In genomic region chr4:91729851-91730250, GRCh38 we compare ENCODE assay signal across 25 cellular contexts.
A peak's percentile ranks its signal among the peaks of the same experiment; 100 is the strongest.
DNase-seq lines count a peak whose midpoint lies in the region; ATAC-seq, FAIRE-seq and TF ChIP-seq lines count a peak whose summit lies in the region.
"Had no signal": no experiment of that assay in that cellular context is flagged by ENCODE, and none has a peak within 500 bp of the region (broad histone marks: within the 10 kb centered on the region; RNA-seq: fewer than 3 reads in every experiment).

No MANE protein-coding gene starts in this region.

- H3K4ac ChIP-seq in H1 (replicated peaks; ENCODE audit: insufficient read length, low read depth, low read length): no peak overlapping the region

- H2BK12ac ChIP-seq in H1 (ENCODE audit: low read depth, low read length): no peak overlapping the region

- no peak overlapping the region for H2BK15ac ChIP-seq in H1 (ENCODE audit: low read length)

- H3K27ac Mint-ChIP-seq in CD8-positive, alpha-beta memory T cell: no peak overlapping the region
- H3K27ac Mint-ChIP-seq: B cell; CD4-positive, alpha-beta T cell; CD8-positive, alpha-beta T cell had no signal

- no peak overlapping the region for H2BK120ac ChIP-seq in H1 (replicated peaks; ENCODE audit: low read depth, low read length)

- H2AK5ac ChIP-seq in H1 (ENCODE audit: low read depth, low read length): no peak overlapping the region

- H4K5ac ChIP-seq in H1 (ENCODE audit: insufficient read length, low read depth, low read length): no peak overlapping the region

- no peak overlapping the region for H4K8ac ChIP-seq in H1 (ENCODE audit: extremely low read depth, insufficient read depth, low read length)

- H4K91ac ChIP-seq in H1 (replicated peaks; ENCODE audit: insufficient read length, low read length): no peak overlapping the region

- no peak overlapping the region for H3K56ac ChIP-seq in H1 (replicated peaks; ENCODE audit: insufficient read length, low read depth, low read length)

- H3K27me3 Mint-ChIP-seq in CD8-positive, alpha-beta memory T cell: no peaks in the 10 kb centered on the region
- H3K27me3 Mint-ChIP-seq: B cell; CD4-positive, alpha-beta T cell had no signal

- no peak for ATAC-seq in HG03354 (IDR thresholded peaks at IDR 0.05; ENCODE audit: poor library complexity, severe bottlenecking, unreplicated experiment)
- ATAC-seq: A549; CD8-positive, alpha-beta T cell; GM12878 had no signal

- H3K36me3 Mint-ChIP-seq in CD8-positive, alpha-beta memory T cell: no peaks in the 10 kb centered on the region
- H3K36me3 Mint-ChIP-seq: CD8-positive, alpha-beta T cell had no signal

- H3K23me2 ChIP-seq in H1 (ENCODE audit: low read depth, low read length): no peaks in the 10 kb centered on the region

- no peak overlapping the region for H3K18ac ChIP-seq in H1 (ENCODE audit: extremely low read depth, low read length)

- no peaks in the 10 kb centered on the region for H3K9me3 ChIP-seq in H1 (ENCODE audit: insufficient read depth in 2 of 2, low read depth in 1 of 2, low read length in 1 of 2)
- no peaks in the 10 kb centered on the region for H3K9me3 ChIP-seq in CD8-positive, alpha-beta memory T cell (ENCODE audit: low read length)
- H3K9me3 ChIP-seq: A549; BLaER1 treated with 17β-estradiol and CSF1 and Interleukin-3, amounts not matched to agents 10 nM and 100 nM had no signal

- H4K20me1 ChIP-seq in H1 (replicated peaks in 1 of 2; ENCODE audit: control insufficient read depth in 1 of 2, insufficient read depth in 2 of 2, low read length in 2 of 2): no peaks in the 10 kb centered on the region
- H4K20me1 ChIP-seq: BLaER1 treated with 17β-estradiol and CSF1 and Interleukin-3, amounts not matched to agents 10 nM and 100 nM had no signal

- no peak for TF ChIP-seq CTCF in H1 (IDR thresholded peaks at IDR 0.05; ENCODE audit: control extremely low read depth in 1 of 3, insufficient read depth in 1 of 3, low read depth in 1 of 3, low read length in 3 of 3)

- no peak overlapping the region for H2BK5ac ChIP-seq in H1 (ENCODE audit: low read depth, low read length)

- no peak for TF ChIP-seq RAD21 in H1 (IDR thresholded peaks at IDR 0.05 in 1 of 2, conservative IDR thresholded peaks at IDR 0.05 in 1 of 2; ENCODE audit: low read depth in 2 of 2, low read length in 2 of 2)

- H3K79me1 ChIP-seq in H1 (ENCODE audit: low read depth, low read length): no peaks in the 10 kb centered on the region

- POLR2A ChIA-PET in H1 (lab: Charles Lee; ENCODE audit: partially characterized antibody): no interaction called here
- POLR2A ChIA-PET in CD8-positive, alpha-beta memory T cell (lab: Charles Lee): no interaction called here

- no peak overlapping the region for H2BK20ac ChIP-seq in H1 (ENCODE audit: low read length)

- no peaks in the 10 kb centered on the region for H3K4me1 ChIP-seq in H1 (replicated peaks in 1 of 4; ENCODE audit: control insufficient read depth in 3 of 4, insufficient read depth in 4 of 4, low read length in 3 of 4)
- H3K4me1 ChIP-seq in CD8-positive, alpha-beta memory T cell (ENCODE audit: insufficient read depth, low read length): no peaks in the 10 kb centered on the region
- H3K4me1 ChIP-seq: A549 had no signal

- no peaks in the 10 kb centered on the region for H3K4me1 Mint-ChIP-seq in CD8-positive, alpha-beta memory T cell
- H3K4me1 Mint-ChIP-seq: B cell had no signal

- H3K4me3 ChIP-seq in H1 (ENCODE audit: extremely low read depth in 1 of 4, insufficient read depth in 2 of 4, low read depth in 3 of 4, low read length in 4 of 4): no peak overlapping the region
- no peak overlapping the region for H3K4me3 ChIP-seq in CD8-positive, alpha-beta memory T cell (ENCODE audit: low read length)
- H3K4me3 ChIP-seq: A549; BLaER1 treated with 17β-estradiol and CSF1 and Interleukin-3, amounts not matched to agents 10 nM and 100 nM; GM12878 had no signal

- H3K4me3 Mint-ChIP-seq in CD8-positive, alpha-beta memory T cell: no peak overlapping the region
- H3K4me3 Mint-ChIP-seq: B cell; CD4-positive, alpha-beta T cell; CD8-positive, alpha-beta T cell had no signal

- no peak for TF ChIP-seq POLR2A in H1 (IDR thresholded peaks at IDR 0.05; ENCODE audit: control extremely low read depth in 1 of 2, low read depth in 2 of 2, low read length in 2 of 2)

- no peak for TF ChIP-seq EP300 in H1 (IDR thresholded peaks at IDR 0.05; ENCODE audit: borderline replicate concordance in 1 of 2, low read depth in 2 of 2, low read length in 2 of 2)

- no peak overlapping the region for H3K23ac ChIP-seq in H1 (ENCODE audit: insufficient read length)

- H3K14ac ChIP-seq in H1 (ENCODE audit: insufficient read length): no peak overlapping the region

- no peak overlapping the region for H3K27ac ChIP-seq in H1 (ENCODE audit: low read depth, low read length)
- no peak overlapping the region for H3K27ac ChIP-seq in CD8-positive, alpha-beta memory T cell (ENCODE audit: low read depth, low read length)
- H3K27ac ChIP-seq: 22Rv1; A549; BLaER1 treated with 17β-estradiol and CSF1 and Interleukin-3, amounts not matched to agents 10 nM and 100 nM; C4-2B had no signal

- no peaks in the 10 kb centered on the region for H3K79me2 ChIP-seq in H1 (ENCODE audit: control insufficient read depth in 1 of 2, insufficient read depth in 2 of 2, low read length in 2 of 2)

- H3K27me3 ChIP-seq in H1 (replicated peaks in 1 of 4; ENCODE audit: control insufficient read depth in 3 of 4, extremely low read depth in 1 of 4, insufficient read depth in 3 of 4, low read length in 3 of 4): no peaks in the 10 kb centered on the region; a peak in 1 of 7 replicates
- H3K27me3 ChIP-seq in CD8-positive, alpha-beta memory T cell (ENCODE audit: insufficient read depth, low read length, poor library complexity, severe bottlenecking): no peaks in the 10 kb centered on the region
- H3K27me3 ChIP-seq: BLaER1 treated with 17β-estradiol and CSF1 and Interleukin-3, amounts not matched to agents 10 nM and 100 nM had no signal

- no peak overlapping the region for H3K9ac ChIP-seq in H1 (replicated peaks in 1 of 4; ENCODE audit: extremely low read depth in 1 of 4, low read depth in 3 of 4, low read length in 3 of 4)
- H3K9ac ChIP-seq: BLaER1 treated with 17β-estradiol and CSF1 and Interleukin-3, amounts not matched to agents 10 nM and 100 nM had no signal

- H3K9me3 Mint-ChIP-seq in CD8-positive, alpha-beta memory T cell: peaks cover 0 to 19% (median 6%) of the 10 kb centered on the region in 5 donors

- no peak overlapping the region for H3K4me2 ChIP-seq in H1 (ENCODE audit: insufficient read depth in 1 of 2, low read depth in 2 of 2, low read length in 2 of 2)
- H3K4me2 ChIP-seq: A549; BLaER1 treated with 17β-estradiol and CSF1 and Interleukin-3, amounts not matched to agents 10 nM and 100 nM had no signal

- CTCF ChIA-PET in H1 (lab: Charles Lee; ENCODE audit: partially characterized antibody): no interaction called here
- CTCF ChIA-PET in CD8-positive, alpha-beta memory T cell (lab: Charles Lee): no interaction called here

- no peak for FAIRE-seq in H1 (lab: Jason Lieb, UNC)
- FAIRE-seq: A549, GM12878, GM12892, GM18507 had no signal

- 0 out of 2 replicates have a peak overlapping the region, but pooled peaks have one; percentile 10 for H2AFZ ChIP-seq in H1 (ENCODE audit: low read length)

- peak; percentile 31 for DNase-seq in NCI-H226
- peak; percentile 2 for DNase-seq in astrocyte of the hippocampus (ENCODE audit: low read depth, low spot score)
- DNase-seq in H1 (ENCODE audit: low read depth in 1 of 2, low spot score in 2 of 2): no peak
- DNase-seq in SW480 (ENCODE audit: low spot score): no peak
- DNase-seq in CD8-positive, alpha-beta memory T cell: no peak
- DNase-seq: AML-193; CD4-positive, alpha-beta T cell; CD8-positive, alpha-beta T cell; COR-L47; DMS 273 treated with DMSO at 0.1 percent for 48 hours; DMS153; DMS53; DMS79; DND-41; EL; GDM1 had no signal

- no peaks in the 10 kb centered on the region for H3K36me3 ChIP-seq in H1 (ENCODE audit: control insufficient read depth in 2 of 4, insufficient read depth in 4 of 4, low read length in 3 of 4)
- no peaks in the 10 kb centered on the region for H3K36me3 ChIP-seq in CD8-positive, alpha-beta memory T cell (ENCODE audit: insufficient read depth, low read length)
- H3K36me3 ChIP-seq: BLaER1 treated with 17β-estradiol and CSF1 and Interleukin-3, amounts not matched to agents 10 nM and 100 nM had no signal

- 93% methylated on average over 2 of the region's 2 CpGs; no CpG with 5 or more reads in 1 of the 2 experiments for WGBS in H1 (ENCODE audit: extremely low coverage in 1 of 2, insufficient coverage in 1 of 2, insufficient read length in 1 of 2, insufficient replicate concordance in 2 of 2, low coverage in 1 of 2, low lambda C conversion rate in 2 of 2, missing lambda C conversion rate in 1 of 2), 2 experiments

TF ChIP-seq in H1, 55 proteins besides CTCF, POLR2A, EP300 and RAD21:
- TF ChIP-seq NANOG (IDR thresholded peaks at IDR 0.05; ENCODE audit: insufficient read depth, low read depth, low read length, poor library complexity, severe bottlenecking): no peak
- no peak for TF ChIP-seq SP4 (IDR thresholded peaks at IDR 0.05; ENCODE audit: low read length)
- no peak for TF ChIP-seq TAF1 (IDR thresholded peaks at IDR 0.05; ENCODE audit: low read depth, low read length)
- no peak for TF ChIP-seq EGR1 (IDR thresholded peaks at IDR 0.05; ENCODE audit: borderline replicate concordance, low read depth, low read length)
- no peak for TF ChIP-seq MAFK (IDR thresholded peaks at IDR 0.05; ENCODE audit: low read depth, low read length)
- TF ChIP-seq CHD2 (IDR thresholded peaks at IDR 0.05; ENCODE audit: low read length): no peak
- TF ChIP-seq, protein P1, sequence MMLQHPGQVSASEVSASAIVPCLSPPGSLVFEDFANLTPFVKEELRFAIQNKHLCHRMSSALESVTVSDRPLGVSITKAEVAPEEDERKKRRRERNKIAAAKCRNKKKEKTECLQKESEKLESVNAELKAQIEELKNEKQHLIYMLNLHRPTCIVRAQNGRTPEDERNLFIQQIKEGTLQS (IDR thresholded peaks at IDR 0.05; ENCODE audit: insufficient read depth, low read depth, low read length): no peak
- TF ChIP-seq BCL11A (IDR thresholded peaks at IDR 0.05; ENCODE audit: low read depth in 2 of 2, low read length in 2 of 2): no peak
- no peak for TF ChIP-seq CREB1 (IDR thresholded peaks at IDR 0.05)
- TF ChIP-seq JUN (IDR thresholded peaks at IDR 0.05; ENCODE audit: low read depth, low read length): no peak
- TF ChIP-seq YY1 (IDR thresholded peaks at IDR 0.05; ENCODE audit: low read depth, low read length): no peak
- no peak for TF ChIP-seq CEBPB (IDR thresholded peaks at IDR 0.05; ENCODE audit: low read depth, low read length)
- no peak for TF ChIP-seq RFX5 (IDR thresholded peaks at IDR 0.05; ENCODE audit: borderline replicate concordance, low read depth, low read length)
- no peak for TF ChIP-seq POLR2AphosphoS5 (IDR thresholded peaks at IDR 0.05; ENCODE audit: low read depth, low read length)
- no peak for TF ChIP-seq HDAC6 (IDR thresholded peaks at IDR 0.05; ENCODE audit: low read depth, low read length)

Comparison
In these comparisons a context has a peak if more than half of its experiments do, and no peak if none do; other contexts are left out.
1. DNase-seq: peak in NCI-H226 (single experiment) and astrocyte of the hippocampus (single experiment); none in H1 (0 of 2), SW480 (single experiment) and CD8-positive, alpha-beta memory T cell (0 of 5).